1 cellular context compared by ENCODE assay signal in genomic region chr3:123105201-123106189, GRCh38.
TF ChIP-seq lines count a peak whose summit lies in the region.

No MANE protein-coding gene starts in this region.

TF ChIP-seq in GM12878, 131 proteins besides CTCF, POLR2A, EP300 and RAD21 (continued from another document and continues in another):
- TF ChIP-seq REST (IDR thresholded peaks at IDR 0.05; ENCODE audit: low read depth, low read length) (peak; percentile 85), SIN3A (IDR thresholded peaks at IDR 0.05; ENCODE audit: low read depth, low read length) (no peak), ATF2 (IDR thresholded peaks at IDR 0.05; ENCODE audit: low read length) (peak; percentile 17; the same call in 1 of the 2 replicates), ZNF274 (IDR thresholded peaks at IDR 0.05; ENCODE audit: insufficient read depth, insufficient read length) (no peak), IRF5 (IDR thresholded peaks at IDR 0.05; ENCODE audit: borderline replicate concordance) (no peak), CEBPZ (IDR thresholded peaks at IDR 0.05; ENCODE audit: low read depth, low read length) (no peak), RAD51 (IDR thresholded peaks at IDR 0.05) (no peak), ZNF24 (IDR thresholded peaks at IDR 0.05) (0 out of 2 replicates have a peak, but pooled peaks have one; percentile 20), E4F1 (IDR thresholded peaks at IDR 0.05; ENCODE audit: borderline replicate concordance, partially characterized antibody) (no peak), BCLAF1 (IDR thresholded peaks at IDR 0.05) (no peak), RBBP5 (conservative IDR thresholded peaks at IDR 0.05) (no peak), ZNF384 (IDR thresholded peaks at IDR 0.05; ENCODE audit: borderline replicate concordance, low read depth, low read length) (no peak), NKRF (conservative IDR thresholded peaks at IDR 0.05) (no peak), RB1 (IDR thresholded peaks at IDR 0.05; ENCODE audit: borderline replicate concordance) (no peak), E2F4 (IDR thresholded peaks at IDR 0.05; ENCODE audit: low read depth, low read length) (no peak), SMAD5 (IDR thresholded peaks at IDR 0.05; ENCODE audit: low read depth) (no peak), NFYA (IDR thresholded peaks at IDR 0.05; ENCODE audit: borderline replicate concordance, low read depth, low read length) (no peak), TCF3 (IDR thresholded peaks at IDR 0.05; ENCODE audit: borderline replicate concordance, insufficient read depth, low read depth, low read length) (peak; percentile 48; the same call in 1 of the 2 replicates), RELA (IDR thresholded peaks at IDR 0.05; ENCODE audit: borderline replicate concordance, partially characterized antibody) (no peak), CHD2 (IDR thresholded peaks at IDR 0.05; ENCODE audit: borderline replicate concordance, low read depth, low read length) (no peak), ZNF622 (IDR thresholded peaks at IDR 0.05) (no peak), WRNIP1 (IDR thresholded peaks at IDR 0.05; ENCODE audit: borderline replicate concordance, low read depth, low read length) (no peak), ATF3 (IDR thresholded peaks at IDR 0.05; ENCODE audit: borderline replicate concordance, extremely low read depth, low read depth, low read length) (no peak), TBL1XR1 (IDR thresholded peaks at IDR 0.05; ENCODE audit: low read depth, low read length) (no peak), IKZF1 (conservative IDR thresholded peaks at IDR 0.05) (0 out of 2 replicates have a peak, but pooled peaks have one; percentile 40), TCF12 (IDR thresholded peaks at IDR 0.05; ENCODE audit: low read depth, low read length) (0 out of 2 replicates have a peak, but pooled peaks have one; percentile 45), LARP7 (IDR thresholded peaks at IDR 0.05) (no peak), PRDM15 (CRISPR knock-in tag; IDR thresholded peaks at IDR 0.05) (no peak), EED (IDR thresholded peaks at IDR 0.05; ENCODE audit: low read depth) (no peak; the same call in 1 of the 2 replicates), POU2F2 (IDR thresholded peaks at IDR 0.05; ENCODE audit: borderline replicate concordance, low read depth, low read length) (no peak)
